1 cellular context compared by ENCODE assay signal in the genomic region with DNA sequence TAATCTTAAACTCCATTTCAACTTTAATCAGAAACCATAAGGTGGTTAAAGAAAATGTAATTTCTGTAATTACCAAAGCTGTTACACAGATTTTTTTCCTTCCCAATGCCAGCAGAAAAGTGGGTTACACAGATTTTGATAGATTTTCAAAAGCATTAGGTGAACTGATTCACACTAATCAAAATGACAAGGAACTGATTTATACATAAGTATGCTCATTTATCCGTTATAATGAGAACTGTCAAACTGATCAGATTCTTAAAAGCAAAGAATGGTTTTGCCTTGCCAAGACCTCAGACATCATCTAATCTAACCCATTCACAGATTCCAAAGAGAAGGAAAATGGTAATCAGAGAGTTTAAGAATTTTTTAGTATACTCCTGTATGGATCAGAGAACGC.
TF ChIP-seq lines count a peak whose summit lies in the region.

No MANE protein-coding gene starts in this region.

TF ChIP-seq in IMR-90, 13 proteins besides CTCF, POLR2A, EP300 and RAD21:
- TF ChIP-seq NFE2L2 (IDR thresholded peaks at IDR 0.05; ENCODE audit: low read depth, low read length): no peak
- TF ChIP-seq MAFK (IDR thresholded peaks at IDR 0.05; ENCODE audit: low read depth, low read length): no peak
